ENCODE assay signal across 21 cellular contexts in the genomic region with DNA sequence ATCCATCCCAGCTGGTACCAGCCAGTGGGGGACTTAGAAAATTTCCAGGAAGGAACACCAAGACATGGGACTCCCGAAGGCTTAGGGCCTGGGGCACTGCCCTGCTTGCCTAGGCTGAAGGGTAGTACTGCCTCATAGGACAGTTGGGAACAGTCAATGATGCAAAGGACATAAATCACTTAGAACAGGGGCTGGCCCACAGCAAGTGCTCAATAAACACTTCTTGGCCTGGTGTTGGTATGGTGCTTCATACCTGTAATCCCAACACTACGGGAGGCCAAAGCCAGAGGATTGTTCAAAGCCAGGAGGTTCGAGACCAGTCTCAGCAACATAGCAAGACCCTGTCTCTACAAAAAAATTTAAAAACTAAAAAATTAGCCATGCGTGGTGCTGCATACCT. TPM values are rescaled to one million over a fixed set of nuclear protein-coding genes. Genes with fewer than 3 reads are reported as not detected.
DNase-seq lines count a peak whose midpoint lies in the region; ATAC-seq and TF ChIP-seq lines count a peak whose summit lies in the region.
"Had no signal": no experiment of that assay in that cellular context is flagged by ENCODE, and none has a peak within 500 bp of the region (broad histone marks: within the 10 kb centered on the region; RNA-seq: fewer than 3 reads in every experiment).

No MANE protein-coding gene starts in this region.

- CTCF ChIA-PET in activated naive CD4-positive, alpha-beta T cell treated with anti-CD3 and anti-CD28 coated beads, Interleukin-2, amount 10 ng/mL, durations not matched to agents 7 days and 5 days (lab: Charles Lee) = interaction anchor here (0.7 to 1.5 kb wide), 2 partner anchors 19 to 253 kb away, joined by 3 to 4 read pairs; no protein-coding TSS in a partner anchor

- H3K4me1 ChIP-seq in psoas muscle = peaks cover 52% of the 10 kb centered on the region

- peak overlapping the region; percentile 60 for H3K27ac Mint-ChIP-seq in activated naive CD4-positive, alpha-beta T cell treated with anti-CD3 and anti-CD28 coated beads, Interleukin-2, amount 10 ng/mL, durations not matched to agents 7 days and 5 days
- H3K27ac Mint-ChIP-seq in brain (peak overlapping the region; percentile 21 to 54 (median 44)), CD14-positive monocyte (peak overlapping the region in 3 of 7 donors; percentile 38 to 70 (median 40))
- H3K27ac Mint-ChIP-seq: CD8-positive, alpha-beta T cell; GM23338 had no signal

- peaks cover 40% of the 10 kb centered on the region for H3K4me1 Mint-ChIP-seq in activated naive CD4-positive, alpha-beta T cell treated with anti-CD3 and anti-CD28 coated beads, Interleukin-2, amount 10 ng/mL, durations not matched to agents 7 days and 5 days
- H3K4me1 Mint-ChIP-seq in brain (peaks cover 17% of the 10 kb centered on the region), CD14-positive monocyte (peaks cover 24% of the 10 kb centered on the region)

- H3K27me3 Mint-ChIP-seq in activated naive CD4-positive, alpha-beta T cell treated with anti-CD3 and anti-CD28 coated beads, Interleukin-2, amount 10 ng/mL, durations not matched to agents 7 days and 5 days = no peaks in the 10 kb centered on the region
- H3K27me3 Mint-ChIP-seq in brain (no peaks in the 10 kb centered on the region), CD14-positive monocyte (ENCODE audit: low read depth in 3 of 3) (peaks cover 0 to 4% (median 2%) of the 10 kb centered on the region in 3 donors)

- in situ Hi-C loops in GM13977 (cut with MboI; ENCODE audit: low pct_unique_long_range_greater_than_20kb, low sequenced_read_pairs, unreplicated experiment) = no loop called here

- H3K36me3 Mint-ChIP-seq in activated naive CD4-positive, alpha-beta T cell treated with anti-CD3 and anti-CD28 coated beads, Interleukin-2, amount 10 ng/mL, durations not matched to agents 7 days and 5 days = peaks cover 41% of the 10 kb centered on the region
- peaks cover 57% of the 10 kb centered on the region for H3K36me3 Mint-ChIP-seq in brain
- H3K36me3 Mint-ChIP-seq in CD14-positive monocyte = peaks cover 39 to 67% of the 10 kb centered on the region in 2 donors

- intact Hi-C loops in psoas muscle (cut with DNase I) (no loop called here), dorsolateral prefrontal cortex (cut with DNase I) (no loop called here), CD14-positive monocyte (cut with micrococcal nuclease) (no loop called here)

- ATAC-seq in psoas muscle = no peak
- no peak for ATAC-seq in HG03097 (IDR thresholded peaks at IDR 0.05; ENCODE audit: low FRiP score, unreplicated experiment)
- ATAC-seq: CD8-positive, alpha-beta T cell; GM23338 had no signal

- H3K4me3 ChIP-seq in psoas muscle = peak overlapping the region; percentile 22
- H3K4me3 ChIP-seq in dorsolateral prefrontal cortex = no peak overlapping the region
- H3K4me3 ChIP-seq: GM23338 had no signal

- DNase-seq in activated naive CD4-positive, alpha-beta T cell treated with anti-CD3 and anti-CD28 coated beads, Interleukin-2, amount 10 ng/mL, durations not matched to agents 7 days and 5 days = no peak
- no peak for DNase-seq in activated naive CD4-positive, alpha-beta T cell treated with Interleukin-2 at 50 U/mL for 16 hours
- DNase-seq in GM13977 (ENCODE audit: low spot score) (peak; percentile 7), psoas muscle (no peak), dorsolateral prefrontal cortex (no peak), CD14-positive monocyte (ENCODE audit: low spot score) (no peak)
- DNase-seq: ACHN; CD8-positive, alpha-beta T cell; DMS79 treated with DMSO at 0.1 percent for 48 hours; KBM-7; NCI-H1436; NCI-H2029; NCI-H2171; NCI-H446; NCI-H69; NK-92 treated with Interleukin-12 subunit alpha and Interleukin-12 subunit beta, amount 100 ng/mL, for 24 hours; SHP77 treated with DMSO at 0.1 percent for 48 hours had no signal

- no peak overlapping the region for H3K4me3 Mint-ChIP-seq in activated naive CD4-positive, alpha-beta T cell treated with anti-CD3 and anti-CD28 coated beads, Interleukin-2, amount 10 ng/mL, durations not matched to agents 7 days and 5 days
- H3K4me3 Mint-ChIP-seq in brain (peak overlapping the region in 1 of 5 experiments; percentile 67), CD14-positive monocyte (no peak overlapping the region)
- H3K4me3 Mint-ChIP-seq: CD8-positive, alpha-beta T cell; GM23338 had no signal

- WGBS in psoas muscle, 3 donors = 69 to 79% (median 74%) methylated on average over 4 of the region's 4 CpGs

- peak overlapping the region; percentile 41 for H3K27ac ChIP-seq in psoas muscle
- H3K27ac ChIP-seq in dorsolateral prefrontal cortex = peak overlapping the region in 1 of 59 donors; percentile 29

- peaks cover 3 to 76% of the 10 kb centered on the region in 2 donors for H3K36me3 ChIP-seq in psoas muscle (ENCODE audit: insufficient read depth in 1 of 2, low read depth in 1 of 2)

- TF ChIP-seq CTCF in GM13977 (IDR thresholded peaks at IDR 0.05; ENCODE audit: extremely low read depth, insufficient read depth, missing control alignments) (no peak), brain (conservative IDR thresholded peaks at IDR 0.05) (no peak), psoas muscle (IDR thresholded peaks at IDR 0.05) (no peak), dorsolateral prefrontal cortex (IDR thresholded peaks at IDR 0.05 in 54 of 56, conservative IDR thresholded peaks at IDR 0.05 in 2 of 56; ENCODE audit: low read depth in 1 of 56, partially characterized antibody in 56 of 56) (no peak), CD14-positive monocyte (IDR thresholded peaks at IDR 0.05) (no peak)

- H3K27me3 ChIP-seq in psoas muscle (ENCODE audit: insufficient read depth in 3 of 3, low read length in 2 of 3) (no peaks in the 10 kb centered on the region), dorsolateral prefrontal cortex (no peaks in the 10 kb centered on the region)

- H3K9me3 Mint-ChIP-seq in activated naive CD4-positive, alpha-beta T cell treated with anti-CD3 and anti-CD28 coated beads, Interleukin-2, amount 10 ng/mL, durations not matched to agents 7 days and 5 days = no peaks in the 10 kb centered on the region
- H3K9me3 Mint-ChIP-seq in brain (no peaks in the 10 kb centered on the region), CD14-positive monocyte (no peaks in the 10 kb centered on the region)
- H3K9me3 Mint-ChIP-seq: CD8-positive, alpha-beta T cell; GM23338 had no signal

- no peaks in the 10 kb centered on the region for H3K9me3 ChIP-seq in psoas muscle

RNA-seq across cellular contexts. Expression of a gene that starts 5.8 kb away (rescaled TPM):
- polyA plus RNA-seq in brain (ENCODE audit: insufficient read depth, low read depth, low replicate concordance) (71.4 TPM), psoas muscle (100 to 1,000 TPM; 154 to 242 (median 205) TPM), CD14-positive monocyte (10 to 100 TPM; 26.0 to 32.6 TPM)
- total RNA-seq in psoas muscle (100 to 1,000 TPM; 109 to 208 (median 169) TPM), dorsolateral prefrontal cortex (100 to 1,000 TPM in 1 of 120 experiments, 10 to 100 TPM in 119; 43.6 to 103 (median 63.7) TPM)

RNA-seq across cellular contexts. Expression of a gene that starts 19.9 kb away (rescaled TPM):
- polyA plus RNA-seq in brain (ENCODE audit: insufficient read depth, low read depth, low replicate concordance) (19.0 TPM), psoas muscle (under 1 TPM; 0.07 to 0.12 (median 0.08) TPM), CD14-positive monocyte (under 1 TPM; 0.18 to 0.46 TPM)
- total RNA-seq in psoas muscle (under 1 TPM; 0.15 to 0.30 (median 0.17) TPM), dorsolateral prefrontal cortex (10 to 100 TPM in 96 of 120 experiments, 1 to 10 TPM in 24; 2.0 to 89.6 (median 17.6) TPM)
- total RNA-seq: OCI-LY7 had no signal

RNA-seq across cellular contexts. Expression of a gene that starts 46.3 kb away (rescaled TPM):
- polyA plus RNA-seq in brain (ENCODE audit: insufficient read depth, low read depth, low replicate concordance) = 55.7 TPM
- total RNA-seq in psoas muscle = 10 to 100 TPM; 42.5 to 71.8 (median 60.8) TPM
- polyA plus RNA-seq in psoas muscle = 10 to 100 TPM; 49.3 to 95.7 (median 72.8) TPM
- total RNA-seq in dorsolateral prefrontal cortex = 10 to 100 TPM; 28.2 to 67.2 (median 38.9) TPM
- 10 to 100 TPM; 10.7 to 11.9 TPM for polyA plus RNA-seq in CD14-positive monocyte

Comparison
In these comparisons a context has a peak if more than half of its experiments do, and no peak if none do; other contexts are left out.
1. RNA of a gene that starts 19.9 kb away (polyA plus RNA-seq): 19.0 TPM in brain (single experiment); 0.18 to 0.46 TPM in CD14-positive monocyte and 0.07 to 0.12 TPM in psoas muscle; every median in the first group is over 10 times any median in the second.